Comparison of ENCODE assay signal across 8 cellular contexts in genomic region chr12:123269980-123270379, GRCh38. TPM values are rescaled to one million over a fixed set of nuclear protein-coding genes. Genes with fewer than 3 reads are reported as not detected.
DNase-seq lines count a peak whose midpoint lies in the region; ATAC-seq and TF ChIP-seq lines count a peak whose summit lies in the region.

No MANE protein-coding gene starts in this region.

- H3K27me3 ChIP-seq in SU-DHL-6 (ENCODE audit: low read length) (no peaks in the 10 kb centered on the region), ovary (no peaks in the 10 kb centered on the region)

- WGBS in ovary, 3 donors, result 1% methylated on average over 10 of the region's 10 CpGs

- DNase-seq in NCI-H1092 treated with DMSO at 0.1 percent for 48 hours (lab: John Stamatoyannopoulos, UW), result peak; percentile 26
- DNase-seq in NCI-H1092 (lab: John Stamatoyannopoulos, UW), result no peak
- peak; percentile 38 for DNase-seq in fibroblast of mammary gland (ENCODE audit: low read depth)
- no peak for DNase-seq in ovary
- DNase-seq in stimulated activated CD4-positive, alpha-beta T cell treated with anti-CD3 and anti-CD28 coated beads, Interleukin-4, amount 100 ng/mL, for 1 hour, result no peak
- DNase-seq in HT-29 (ENCODE audit: low spot score), result no peak

- H3K9me2 ChIP-seq in SU-DHL-6 (replicated peaks; ENCODE audit: insufficient read depth, low read length), result no peaks in the 10 kb centered on the region

- H3F3A ChIP-seq in SU-DHL-6 (ENCODE audit: insufficient read depth), result 0 out of 2 replicates have a peak, but pooled peaks cover 4% of the 10 kb centered on the region

- no peak for TF ChIP-seq POLR2A in ovary (IDR thresholded peaks at IDR 0.05)

- no peak for TF ChIP-seq EP300 in ovary (IDR thresholded peaks at IDR 0.05)

- H3K4me3 ChIP-seq in SU-DHL-6 (ENCODE audit: insufficient read depth, low read length, poor library complexity, severe bottlenecking) (no peak overlapping the region), fibroblast of mammary gland (ENCODE audit: control insufficient read depth, low read depth, low read length) (peak overlapping the region; percentile 77), ovary (peak overlapping the region; percentile 69)

- ATAC-seq in HG03097 (IDR thresholded peaks at IDR 0.05; ENCODE audit: low FRiP score, unreplicated experiment), result no peak

- no peak overlapping the region for H2AFZ ChIP-seq in SU-DHL-6 (ENCODE audit: low read depth, low read length, severe bottlenecking)

- TF ChIP-seq CTCF in SU-DHL-6 (IDR thresholded peaks at IDR 0.05; ENCODE audit: insufficient read depth, low read length, poor library complexity, severe bottlenecking) (no peak), fibroblast of mammary gland (conservative IDR thresholded peaks at IDR 0.05; ENCODE audit: control insufficient read depth, insufficient read depth, low read depth, low read length) (no peak), ovary (IDR thresholded peaks at IDR 0.05) (no peak)

- H3K4me1 ChIP-seq in ovary (ENCODE audit: insufficient read depth), result peaks cover 9% of the 10 kb centered on the region

- H3K9me3 ChIP-seq in SU-DHL-6 (ENCODE audit: insufficient read depth, low read length) (no peaks in the 10 kb centered on the region), ovary (no peaks in the 10 kb centered on the region)

- H3K27ac ChIP-seq in SU-DHL-6 (ENCODE audit: low read depth, low read length), result no peak overlapping the region
- H3K27ac ChIP-seq in ovary, result peak overlapping the region in 1 of 2 donors; percentile 79

- intact Hi-C loops in ovary (cut with DNase I), result loop anchor here in 2 of 4 donors (2.0 to 10.0 kb wide), 3 partner anchors 85 to 335 kb away; partner anchors contain the start of genes DDX55 (in 1 of the 2) and SBNO1 (in 1 of the 2)

- H3K4me2 ChIP-seq in SU-DHL-6 (ENCODE audit: low read depth, low read length, poor library complexity, severe bottlenecking), result peak overlapping the region; percentile 55

- H3K36me3 ChIP-seq in SU-DHL-6 (ENCODE audit: low read length), result no peaks in the 10 kb centered on the region
- H3K36me3 ChIP-seq in ovary, result no peaks in the 10 kb centered on the region

- no peak overlapping the region for H3K9ac ChIP-seq in SU-DHL-6 (ENCODE audit: low read length)

- no peaks in the 10 kb centered on the region for H3K79me2 ChIP-seq in SU-DHL-6 (ENCODE audit: insufficient read depth, low read length)

- H4K20me1 ChIP-seq in SU-DHL-6 (ENCODE audit: low read depth, low read length), result no peaks in the 10 kb centered on the region

RNA-seq across cellular contexts. Expression of gene CDK2AP1, which starts 1.7 kb away (rescaled TPM):
- total RNA-seq in ovary, result 10 to 100 TPM; 34.5 to 93.1 (median 69.0) TPM
- 100 to 1,000 TPM in 1 of 2 donors, 10 to 100 TPM in 1; 71.1 to 144 TPM for polyA plus RNA-seq in ovary
- total RNA-seq in HT-29 (2014; rRNA removed; shearing (Covaris generic)), result 76.1 and 81.6 TPM in 2 replicates

RNA-seq across cellular contexts. Expression of gene MTRFR, which starts 36.7 kb away (rescaled TPM):
- total RNA-seq in ovary, result 10 to 100 TPM; 13.4 to 21.2 (median 17.3) TPM
- polyA plus RNA-seq in ovary, result 10 to 100 TPM; 17.5 to 20.0 TPM
- total RNA-seq in HT-29 (2014; rRNA removed; shearing (Covaris generic)), result 11.8 and 15.6 TPM in 2 replicates

RNA-seq across cellular contexts. Expression of gene MPHOSPH9, which starts 37.0 kb away (rescaled TPM):
- 10 to 100 TPM; 14.2 to 28.4 (median 21.9) TPM for total RNA-seq in ovary
- 1 to 10 TPM; 4.2 to 8.7 TPM for polyA plus RNA-seq in ovary
- 30.2 and 34.3 TPM in 2 replicates for total RNA-seq in HT-29 (2014; rRNA removed; shearing (Covaris generic))

Comparison
In these comparisons a context has a peak if more than half of its experiments do, and no peak if none do; other contexts are left out.
1. DNase-seq: peak in NCI-H1092 treated with DMSO at 0.1 percent for 48 hours (single experiment) and fibroblast of mammary gland (single experiment); none in NCI-H1092 (single experiment), ovary (0 of 5), stimulated activated CD4-positive, alpha-beta T cell treated with anti-CD3 and anti-CD28 coated beads, Interleukin-4, amount 100 ng/mL, for 1 hour (single experiment) and HT-29 (single experiment).